ENCODE assay signal across 1 cellular context in the genomic region with DNA sequence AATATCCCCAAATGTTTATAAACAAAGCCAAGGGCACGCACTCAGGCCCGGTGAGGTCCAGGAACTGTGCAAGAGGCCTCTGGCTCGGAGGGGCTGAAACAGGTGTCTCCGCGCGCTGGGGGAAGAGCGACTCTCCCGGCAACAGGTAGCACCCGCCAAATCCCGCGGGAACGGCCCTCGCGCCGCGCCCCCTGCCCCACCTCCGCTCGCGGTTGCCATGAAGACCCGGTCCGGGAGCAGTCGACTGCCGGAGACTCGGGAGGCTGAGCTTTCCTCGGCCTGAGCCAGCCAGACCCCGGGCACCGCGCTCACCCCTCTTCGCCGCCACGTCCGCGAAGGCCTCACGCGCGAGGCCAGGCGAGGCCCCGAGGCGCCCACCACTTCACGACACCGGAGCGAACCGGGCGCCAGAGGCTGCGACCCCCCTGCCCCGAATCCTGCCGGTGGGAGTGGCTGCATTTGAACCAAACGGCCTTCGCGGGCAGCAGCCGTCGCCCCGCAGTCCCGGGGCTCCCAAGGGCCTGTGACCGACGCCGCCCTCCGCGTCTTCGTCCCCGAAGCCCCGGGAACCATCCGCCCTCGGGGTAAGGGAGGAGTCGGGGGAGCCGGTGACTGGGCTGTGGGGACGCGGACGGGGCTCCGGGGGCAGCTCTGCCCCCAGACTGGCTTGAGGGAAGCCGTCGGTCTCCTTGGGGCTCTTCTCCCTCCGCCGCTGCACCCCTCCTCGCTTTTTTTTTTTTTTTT.
TF ChIP-seq lines count a peak whose summit lies in the region.

A gene with protein sequence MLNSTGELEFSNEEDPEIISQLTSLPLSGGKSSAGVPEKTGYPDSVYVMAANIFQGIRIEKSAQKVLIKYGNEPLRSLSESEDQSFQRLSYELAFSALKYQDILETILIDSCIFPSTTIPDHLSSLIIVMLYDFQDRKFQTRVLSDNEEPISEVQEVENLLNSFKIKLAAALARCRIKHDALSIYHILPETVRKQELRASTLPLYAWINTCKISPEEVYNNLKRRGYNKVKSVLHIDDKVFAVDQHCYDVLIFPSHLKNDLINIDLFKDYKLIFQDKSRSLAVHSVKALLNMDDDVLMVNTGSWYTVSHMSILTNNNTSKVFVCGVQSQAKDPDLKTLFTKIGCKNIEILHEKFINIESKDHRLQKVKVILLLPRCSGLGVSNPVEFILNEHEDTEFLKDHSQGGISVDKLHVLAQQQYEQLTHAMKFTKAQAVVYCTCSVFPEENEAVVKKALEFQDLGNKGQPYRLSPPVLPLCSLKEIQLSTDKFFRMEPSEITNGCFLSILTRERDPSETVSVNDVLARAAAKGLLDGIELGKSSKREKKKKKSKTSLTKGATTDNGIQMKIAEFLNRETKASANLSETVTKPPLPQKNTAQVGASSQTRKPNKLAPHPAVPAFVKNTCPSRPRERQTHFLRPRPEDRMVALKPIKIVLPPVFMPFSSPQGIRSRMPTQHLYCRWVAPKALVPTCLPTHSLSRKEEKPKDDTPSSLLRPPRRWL (plus strand): TSS at position 239 of the 744 bp plus-strand sequence. CDS start 739 bp downstream, outside the sequence.

TF ChIP-seq in GM12878, 131 proteins besides CTCF, POLR2A, EP300 and RAD21 (continued from another document):
- TF ChIP-seq, protein P1, sequence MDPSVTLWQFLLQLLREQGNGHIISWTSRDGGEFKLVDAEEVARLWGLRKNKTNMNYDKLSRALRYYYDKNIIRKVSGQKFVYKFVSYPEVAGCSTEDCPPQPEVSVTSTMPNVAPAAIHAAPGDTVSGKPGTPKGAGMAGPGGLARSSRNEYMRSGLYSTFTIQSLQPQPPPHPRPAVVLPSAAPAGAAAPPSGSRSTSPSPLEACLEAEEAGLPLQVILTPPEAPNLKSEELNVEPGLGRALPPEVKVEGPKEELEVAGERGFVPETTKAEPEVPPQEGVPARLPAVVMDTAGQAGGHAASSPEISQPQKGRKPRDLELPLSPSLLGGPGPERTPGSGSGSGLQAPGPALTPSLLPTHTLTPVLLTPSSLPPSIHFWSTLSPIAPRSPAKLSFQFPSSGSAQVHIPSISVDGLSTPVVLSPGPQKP (IDR thresholded peaks at IDR 0.05; ENCODE audit: low read depth, low read length), result no peak
- TF ChIP-seq SP1 (IDR thresholded peaks at IDR 0.05; ENCODE audit: low read depth, low read length), result peak; percentile 56
- TF ChIP-seq BHLHE40 (IDR thresholded peaks at IDR 0.05; ENCODE audit: borderline replicate concordance in 1 of 2, low read depth in 2 of 2, low read length in 1 of 2), result peak in 1 of 2 experiments; percentile 40; a peak in 1 of 4 replicates
- peak; percentile 46 for TF ChIP-seq IKZF1 (conservative IDR thresholded peaks at IDR 0.05)
- TF ChIP-seq HDAC2 (IDR thresholded peaks at IDR 0.05), result no peak
- TF ChIP-seq NRF1 (conservative IDR thresholded peaks at IDR 0.05; ENCODE audit: low read depth, low read length), result no peak
- peak; percentile 94 for TF ChIP-seq CHD2 (IDR thresholded peaks at IDR 0.05; ENCODE audit: borderline replicate concordance, low read depth, low read length)
- no peak for TF ChIP-seq RCOR1 (conservative IDR thresholded peaks at IDR 0.05; ENCODE audit: low read depth, low read length)
- no peak for TF ChIP-seq MXI1 (IDR thresholded peaks at IDR 0.05; ENCODE audit: low read depth, low read length)
- no peak; a peak in 1 of 4 replicates for TF ChIP-seq IKZF2 (IDR thresholded peaks at IDR 0.05)
- 0 out of 2 replicates have a peak, but pooled peaks have one; percentile 29 for TF ChIP-seq TCF12 (IDR thresholded peaks at IDR 0.05; ENCODE audit: low read depth, low read length)
- no peak for TF ChIP-seq SMAD1 (IDR thresholded peaks at IDR 0.05; ENCODE audit: low read depth, partially characterized antibody)
- 0 out of 2 replicates have a peak, but pooled peaks have one; percentile 45 for TF ChIP-seq GATAD2B (conservative IDR thresholded peaks at IDR 0.05; ENCODE audit: low read depth)
- 0 out of 2 replicates have a peak, but pooled peaks have one; percentile 37 for TF ChIP-seq DPF2 (IDR thresholded peaks at IDR 0.05)
- no peak for TF ChIP-seq SMARCA5 (IDR thresholded peaks at IDR 0.05)
- no peak for TF ChIP-seq WRNIP1 (IDR thresholded peaks at IDR 0.05; ENCODE audit: borderline replicate concordance, low read depth, low read length)
- TF ChIP-seq KLF5 (IDR thresholded peaks at IDR 0.05; ENCODE audit: partially characterized antibody), result no peak
- TF ChIP-seq BRCA1 (IDR thresholded peaks at IDR 0.05; ENCODE audit: low read depth, low read length), result 0 out of 2 replicates have a peak, but pooled peaks have one; percentile 47
